In genomic region chr11:59615637-59616395, GRCh38 we compare ENCODE assay signal across 8 cellular contexts. TPM values are rescaled to one million over a fixed set of nuclear protein-coding genes. Genes with fewer than 3 reads are reported as not detected.
DNase-seq lines count a peak whose midpoint lies in the region; ATAC-seq, FAIRE-seq and TF ChIP-seq lines count a peak whose summit lies in the region.

Gene OSBP (minus strand): TSS chr11:59615774. CDS start chr11:59615664, 110 bp downstream.

- CTCF ChIA-PET in AG04450 (lab: Charles Lee): interaction anchor here (1.1 kb wide), 1 partner anchor 78 kb away, joined by 3 read pairs; no protein-coding TSS in a partner anchor

- peak; percentile 99 for FAIRE-seq in bronchial epithelial cell (lab: Jason Lieb, UNC)

- TF ChIP-seq CTCF in AG04450 (IDR thresholded peaks at IDR 0.05; ENCODE audit: low read depth, low read length) (no peak), WI38 (IDR thresholded peaks at IDR 0.05; ENCODE audit: low read depth, low read length) (no peak), bronchial epithelial cell (IDR thresholded peaks at IDR 0.05; ENCODE audit: insufficient read depth, low read length, severe bottlenecking) (no peak)

- H3K4me1 ChIP-seq in iPS-20b (ENCODE audit: insufficient read depth, low read length): peaks cover 11% of the 10 kb centered on the region

- H3K4me3 ChIP-seq in AG04450 (ENCODE audit: low read depth, low read length) (peak within 1 kb of the TSS; percentile 98), WI38 (ENCODE audit: low read depth, low read length) (peak within 1 kb of the TSS; percentile 99), bronchial epithelial cell (ENCODE audit: low read depth, low read length) (peak within 1 kb of the TSS; percentile 53), iPS-20b (ENCODE audit: low read length) (peak within 1 kb of the TSS; percentile 96), skin epidermis (peak within 1 kb of the TSS; percentile 70 to 89 (median 76))

- H3K27ac ChIP-seq in AG04450 (ENCODE audit: low read depth, low read length) (peak within 1 kb of the TSS; percentile 90), iPS-20b (ENCODE audit: low read length) (peak within 1 kb of the TSS; percentile 49), skin epidermis (peak within 1 kb of the TSS; percentile 69 to 97 (median 92))

- ATAC-seq in GM18907 (IDR thresholded peaks at IDR 0.05; ENCODE audit: unreplicated experiment): peak; percentile 93
- ATAC-seq in HG03159 (IDR thresholded peaks at IDR 0.05; ENCODE audit: unreplicated experiment): peak; percentile 88

- peaks cover 2% of the 10 kb centered on the region; the same call in 1 of the 2 replicates for H3K9me3 ChIP-seq in AG04450 (ENCODE audit: control insufficient read depth, insufficient read depth, low read length)
- H3K9me3 ChIP-seq in iPS-20b (ENCODE audit: insufficient read depth, low read depth, low read length): no peaks in the 10 kb centered on the region

- no peaks in the 10 kb centered on the region for H3K27me3 ChIP-seq in AG04450 (ENCODE audit: control insufficient read depth, insufficient read depth, low read length)
- H3K27me3 ChIP-seq in bronchial epithelial cell (ENCODE audit: control insufficient read depth, insufficient read depth, low read length): no peaks in the 10 kb centered on the region
- no peaks in the 10 kb centered on the region for H3K27me3 ChIP-seq in iPS-20b (ENCODE audit: insufficient read depth, low read length)

- POLR2A ChIA-PET in AG04450 (lab: Yijun Ruan, JAX): interaction anchor here (0.5 to 1.6 kb wide), 8 partner anchors 12 to 711 kb away, joined by 3 to 9 read pairs (median 4); partner anchors contain the start of gene PATL1

- H3K36me3 ChIP-seq in bronchial epithelial cell (ENCODE audit: control insufficient read depth, insufficient read depth, low read length): no peaks in the 10 kb centered on the region
- peaks cover 12% of the 10 kb centered on the region for H3K36me3 ChIP-seq in iPS-20b (ENCODE audit: insufficient read depth, low read depth, low read length)

- DNase-seq in AG04450 (ENCODE audit: low read depth, low spot score) (peak; percentile 100), NCI-H2227 treated with DMSO at 0.1 percent for 48 hours (lab: John Stamatoyannopoulos, UW) (peak; percentile 100), bronchial epithelial cell (ENCODE audit: low read depth) (peak; percentile 100)

- peak within 1 kb of the TSS; percentile 81; the same call in 1 of the 2 replicates for H3K9ac ChIP-seq in iPS-20b (ENCODE audit: low read depth, low read length)

RNA-seq across cellular contexts. Expression of gene OSBP, which starts in this region (rescaled TPM):
- 28.4 and 30.4 TPM in 2 replicates for polyA plus RNA-seq in AG04450 (2011; rRNA removed)
- 28.4 and 35.0 TPM in 2 replicates for polyA minus RNA-seq in AG04450 (2011; rRNA and poly(A)+ RNA removed)
- 32.1 and 36.6 TPM in 2 replicates for total RNA-seq in bronchial epithelial cell

Comparison
In these comparisons a context has a peak if more than half of its experiments do, and no peak if none do; other contexts are left out.
1. Peak in every context shown above with its lines: DNase-seq, ATAC-seq, H3K4me3 ChIP-seq and H3K27ac ChIP-seq.